8 cellular contexts compared by ENCODE assay signal in the genomic region with DNA sequence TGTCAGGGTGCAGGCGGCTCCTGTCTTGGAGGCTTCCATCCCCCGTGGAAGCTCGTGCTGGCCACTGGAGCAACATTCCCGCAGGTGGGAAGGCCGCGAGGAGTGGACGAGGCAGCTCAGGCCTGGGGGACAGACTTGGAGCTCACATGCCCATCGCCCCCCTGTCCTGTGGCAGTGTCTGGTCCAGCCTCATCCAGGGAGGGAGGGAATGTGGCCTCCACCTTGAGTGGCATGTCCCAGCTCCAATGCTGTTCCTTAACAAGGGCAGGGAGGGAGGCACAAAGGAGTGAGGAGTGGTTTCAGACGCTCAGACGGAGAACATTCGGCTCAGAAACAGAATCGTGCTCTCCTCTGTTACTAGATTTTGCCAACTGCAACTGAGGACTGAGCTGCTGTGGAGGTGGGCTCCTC.
DNase-seq lines count a peak whose midpoint lies in the region; FAIRE-seq and TF ChIP-seq lines count a peak whose summit lies in the region.

No MANE protein-coding gene starts in this region.

- peaks cover 54% of the 10 kb centered on the region for H3K4me1 Mint-ChIP-seq in activated naive CD4-positive, alpha-beta T cell treated with anti-CD3 and anti-CD28 coated beads, Interleukin-2, amount 50 U/mL, for 24 hours
- peaks cover 20% of the 10 kb centered on the region for H3K4me1 Mint-ChIP-seq in mesothelial cell of epicardium

- no peak overlapping the region for H2BK120ac ChIP-seq in H1 (replicated peaks; ENCODE audit: low read depth, low read length)

- no peak for TF ChIP-seq POLR2A in H1 (IDR thresholded peaks at IDR 0.05; ENCODE audit: control extremely low read depth in 1 of 2, low read depth in 2 of 2, low read length in 2 of 2)
- no peak for TF ChIP-seq POLR2A in tibial nerve (IDR thresholded peaks at IDR 0.05)

- POLR2A ChIA-PET in H1 (lab: Charles Lee; ENCODE audit: partially characterized antibody), result interaction anchor here (0.7 to 1.5 kb wide), 4 partner anchors 12 to 184 kb away, joined by 3 to 4 read pairs (median 4); no protein-coding TSS in a partner anchor

- no peaks in the 10 kb centered on the region for H3K9me3 Mint-ChIP-seq in activated naive CD4-positive, alpha-beta T cell treated with anti-CD3 and anti-CD28 coated beads, Interleukin-2, amount 50 U/mL, for 24 hours
- no peaks in the 10 kb centered on the region for H3K9me3 Mint-ChIP-seq in mesothelial cell of epicardium

- H3K4me3 ChIP-seq in H1 (ENCODE audit: extremely low read depth in 1 of 4, insufficient read depth in 2 of 4, low read depth in 3 of 4, low read length in 4 of 4), result peak overlapping the region in 1 of 4 experiments; percentile 55; a peak in 3 of 8 replicates
- H3K4me3 ChIP-seq in tibial nerve, result peak overlapping the region in 3 of 4 donors; percentile 24 to 54 (median 48)

- H3K9me3 ChIP-seq in H1 (ENCODE audit: insufficient read depth in 2 of 2, low read depth in 1 of 2, low read length in 1 of 2) (no peaks in the 10 kb centered on the region), tibial nerve (no peaks in the 10 kb centered on the region)

- peak overlapping the region; percentile 49 to 75 for H3K4me2 ChIP-seq in H1 (ENCODE audit: insufficient read depth in 1 of 2, low read depth in 2 of 2, low read length in 2 of 2)

- H3K18ac ChIP-seq in H1 (ENCODE audit: extremely low read depth, low read length), result no peak overlapping the region; the same call in 1 of the 2 replicates

- peak overlapping the region; percentile 8 for H4K91ac ChIP-seq in H1 (replicated peaks; ENCODE audit: insufficient read length, low read length)

- no peaks in the 10 kb centered on the region for H3K23me2 ChIP-seq in H1 (ENCODE audit: low read depth, low read length)

- TF ChIP-seq RAD21 in H1 (IDR thresholded peaks at IDR 0.05 in 1 of 2, conservative IDR thresholded peaks at IDR 0.05 in 1 of 2; ENCODE audit: low read depth in 2 of 2, low read length in 2 of 2), result no peak

- peak overlapping the region; percentile 99 for H3K27ac Mint-ChIP-seq in activated naive CD4-positive, alpha-beta T cell treated with anti-CD3 and anti-CD28 coated beads, Interleukin-2, amount 50 U/mL, for 24 hours
- peak overlapping the region; percentile 97 for H3K27ac Mint-ChIP-seq in mesothelial cell of epicardium

- H3K36me3 Mint-ChIP-seq in activated naive CD4-positive, alpha-beta T cell treated with anti-CD3 and anti-CD28 coated beads, Interleukin-2, amount 50 U/mL, for 24 hours, result peaks cover 10% of the 10 kb centered on the region
- peaks cover 14% of the 10 kb centered on the region for H3K36me3 Mint-ChIP-seq in mesothelial cell of epicardium

- H3K36me3 ChIP-seq in H1 (ENCODE audit: control insufficient read depth in 2 of 4, insufficient read depth in 4 of 4, low read length in 3 of 4), result no peaks in the 10 kb centered on the region
- H3K36me3 ChIP-seq in tibial nerve, result peaks cover 0 to 15% (median 0%) of the 10 kb centered on the region in 3 donors

- DNase-seq in activated naive CD4-positive, alpha-beta T cell treated with Interleukin-2 at 50 U/mL for 16 hours, result no peak
- peak; percentile 22 for DNase-seq in RKO (ENCODE audit: low spot score)
- DNase-seq in H1 (ENCODE audit: low read depth in 1 of 2, low spot score in 2 of 2), result no peak
- no peak for DNase-seq in mesothelial cell of epicardium (ENCODE audit: low spot score in 2 of 2, unreplicated experiment in 2 of 2)
- DNase-seq in tibial nerve (ENCODE audit: low spot score in 2 of 2), result peak in 1 of 2 donors; percentile 16
- DNase-seq in GM19240 (ENCODE audit: insufficient read length, low spot score), result no peak
- no peak for DNase-seq in activated CD4-positive, CD25-positive, alpha-beta regulatory T cell (lab: John Stamatoyannopoulos, UW)

- no peaks in the 10 kb centered on the region for H3K79me2 ChIP-seq in H1 (ENCODE audit: control insufficient read depth in 1 of 2, insufficient read depth in 2 of 2, low read length in 2 of 2)

- TF ChIP-seq EP300 in H1 (IDR thresholded peaks at IDR 0.05; ENCODE audit: borderline replicate concordance in 1 of 2, low read depth in 2 of 2, low read length in 2 of 2) (no peak), tibial nerve (IDR thresholded peaks at IDR 0.05) (no peak)

- peaks cover 0 to 2% of the 10 kb centered on the region in 2 experiments for H4K20me1 ChIP-seq in H1 (replicated peaks in 1 of 2; ENCODE audit: control insufficient read depth in 1 of 2, insufficient read depth in 2 of 2, low read length in 2 of 2)

- H3K9ac ChIP-seq in H1 (replicated peaks in 1 of 4; ENCODE audit: extremely low read depth in 1 of 4, low read depth in 3 of 4, low read length in 3 of 4), result no peak overlapping the region; a peak in 1 of 7 replicates

- peak overlapping the region; percentile 22; the same call in 1 of the 2 replicates for H2BK5ac ChIP-seq in H1 (ENCODE audit: low read depth, low read length)

- TF ChIP-seq CTCF in H1 (IDR thresholded peaks at IDR 0.05; ENCODE audit: control extremely low read depth in 1 of 3, insufficient read depth in 1 of 3, low read depth in 1 of 3, low read length in 3 of 3) (no peak), mesothelial cell of epicardium (IDR thresholded peaks at IDR 0.05; ENCODE audit: unreplicated experiment) (no peak), tibial nerve (IDR thresholded peaks at IDR 0.05) (no peak)

- 0 out of 2 replicates have a peak overlapping the region, but pooled peaks have one; percentile 75 for H3K27ac ChIP-seq in H1 (ENCODE audit: low read depth, low read length)
- peak overlapping the region; percentile 79 to 92 (median 84) for H3K27ac ChIP-seq in tibial nerve

- H3K4me1 ChIP-seq in H1 (replicated peaks in 1 of 4; ENCODE audit: control insufficient read depth in 3 of 4, insufficient read depth in 4 of 4, low read length in 3 of 4) (peaks cover 15 to 35% (median 22%) of the 10 kb centered on the region in 4 experiments), tibial nerve (peaks cover 0 to 19% (median 4%) of the 10 kb centered on the region in 4 donors)

- 70% methylated on average over 12 of the region's 12 CpGs; no CpG with 5 or more reads in 1 of the 2 experiments for WGBS in H1 (ENCODE audit: extremely low coverage in 1 of 2, insufficient coverage in 1 of 2, insufficient read length in 1 of 2, insufficient replicate concordance in 2 of 2, low coverage in 1 of 2, low lambda C conversion rate in 2 of 2, missing lambda C conversion rate in 1 of 2), 2 experiments
- 32 to 62% methylated on average over 5 to 12 of the region's 12 CpGs for WGBS in tibial nerve, 2 donors

- no peak overlapping the region for H2BK15ac ChIP-seq in H1 (ENCODE audit: low read length)

- H2BK20ac ChIP-seq in H1 (ENCODE audit: low read length), result peak overlapping the region; percentile 9; the same call in 1 of the 2 replicates

- H2AK5ac ChIP-seq in H1 (ENCODE audit: low read depth, low read length), result 0 out of 2 replicates have a peak overlapping the region, but pooled peaks have one; percentile 34

- peak overlapping the region; percentile 89 for H2BK12ac ChIP-seq in H1 (ENCODE audit: low read depth, low read length)

- H3K4ac ChIP-seq in H1 (replicated peaks; ENCODE audit: insufficient read length, low read depth, low read length), result no peak overlapping the region

- no peaks in the 10 kb centered on the region for H3K27me3 ChIP-seq in H1 (replicated peaks in 1 of 4; ENCODE audit: control insufficient read depth in 3 of 4, extremely low read depth in 1 of 4, insufficient read depth in 3 of 4, low read length in 3 of 4)
- H3K27me3 ChIP-seq in tibial nerve, result no peaks in the 10 kb centered on the region

- no peak for FAIRE-seq in H1 (lab: Jason Lieb, UNC)

- no peaks in the 10 kb centered on the region for H3K27me3 Mint-ChIP-seq in activated naive CD4-positive, alpha-beta T cell treated with anti-CD3 and anti-CD28 coated beads, Interleukin-2, amount 50 U/mL, for 24 hours
- H3K27me3 Mint-ChIP-seq in mesothelial cell of epicardium (ENCODE audit: low read depth), result no peaks in the 10 kb centered on the region

- H3K14ac ChIP-seq in H1 (ENCODE audit: insufficient read length), result no peak overlapping the region

- no peaks in the 10 kb centered on the region for H3K79me1 ChIP-seq in H1 (ENCODE audit: low read depth, low read length)

- CTCF ChIA-PET in H1 (lab: Charles Lee; ENCODE audit: partially characterized antibody), result interaction anchor here (2.3 kb wide), 1 partner anchor 11 kb away, joined by 8 read pairs; no protein-coding TSS in a partner anchor

- peak overlapping the region; percentile 80 for H3K4me3 Mint-ChIP-seq in activated naive CD4-positive, alpha-beta T cell treated with anti-CD3 and anti-CD28 coated beads, Interleukin-2, amount 50 U/mL, for 24 hours
- H3K4me3 Mint-ChIP-seq in mesothelial cell of epicardium, result peak overlapping the region; percentile 70

- no peak overlapping the region for H2AFZ ChIP-seq in H1 (ENCODE audit: low read length)

- no peak overlapping the region for H3K23ac ChIP-seq in H1 (ENCODE audit: insufficient read length)

- peak overlapping the region; percentile 54; the same call in 1 of the 2 replicates for H4K8ac ChIP-seq in H1 (ENCODE audit: extremely low read depth, insufficient read depth, low read length)

- no peak overlapping the region for H4K5ac ChIP-seq in H1 (ENCODE audit: insufficient read length, low read depth, low read length)

- no peak overlapping the region for H3K56ac ChIP-seq in H1 (replicated peaks; ENCODE audit: insufficient read length, low read depth, low read length)

TF ChIP-seq in H1, 55 proteins besides CTCF, POLR2A, EP300 and RAD21:
- TF ChIP-seq SP1 (IDR thresholded peaks at IDR 0.05; ENCODE audit: low read depth, low read length) (0 out of 2 replicates have a peak, but pooled peaks have one; percentile 16), BACH1 (IDR thresholded peaks at IDR 0.05; ENCODE audit: low read length) (no peak), SP2 (IDR thresholded peaks at IDR 0.05; ENCODE audit: low read length) (0 out of 2 replicates have a peak, but pooled peaks have one; percentile 21), KDM5A (IDR thresholded peaks at IDR 0.05; ENCODE audit: low read length) (no peak), MAFK (IDR thresholded peaks at IDR 0.05; ENCODE audit: low read depth, low read length) (no peak)
TF ChIP-seq in H1: peak in this region for 2.
